Comparison of ENCODE assay signal across 1 cellular context in the genomic region with DNA sequence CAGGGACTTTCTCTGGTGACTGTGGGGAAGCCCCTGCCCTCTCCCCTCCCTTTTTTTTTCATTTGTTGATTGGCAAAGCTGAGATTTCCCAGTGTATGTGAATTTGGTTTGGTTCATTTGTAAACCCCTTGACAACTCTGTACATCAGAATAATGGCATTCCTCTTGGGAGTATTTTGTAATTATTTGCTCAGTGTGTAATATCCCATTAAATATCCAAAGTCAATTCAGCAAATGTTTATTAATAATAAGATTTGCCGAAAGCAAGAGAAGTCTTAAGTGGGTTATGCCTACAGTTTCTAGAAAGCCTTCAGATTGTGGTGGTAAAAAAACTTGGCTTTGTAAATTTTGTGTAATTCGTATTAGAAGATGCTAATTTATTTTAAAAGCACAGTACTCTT.
TF ChIP-seq lines count a peak whose summit lies in the region.

No MANE protein-coding gene starts in this region.

TF ChIP-seq in neural cell, 6 proteins besides CTCF, POLR2A, EP300 and RAD21 (continued from another document):
- TF ChIP-seq, protein P1, sequence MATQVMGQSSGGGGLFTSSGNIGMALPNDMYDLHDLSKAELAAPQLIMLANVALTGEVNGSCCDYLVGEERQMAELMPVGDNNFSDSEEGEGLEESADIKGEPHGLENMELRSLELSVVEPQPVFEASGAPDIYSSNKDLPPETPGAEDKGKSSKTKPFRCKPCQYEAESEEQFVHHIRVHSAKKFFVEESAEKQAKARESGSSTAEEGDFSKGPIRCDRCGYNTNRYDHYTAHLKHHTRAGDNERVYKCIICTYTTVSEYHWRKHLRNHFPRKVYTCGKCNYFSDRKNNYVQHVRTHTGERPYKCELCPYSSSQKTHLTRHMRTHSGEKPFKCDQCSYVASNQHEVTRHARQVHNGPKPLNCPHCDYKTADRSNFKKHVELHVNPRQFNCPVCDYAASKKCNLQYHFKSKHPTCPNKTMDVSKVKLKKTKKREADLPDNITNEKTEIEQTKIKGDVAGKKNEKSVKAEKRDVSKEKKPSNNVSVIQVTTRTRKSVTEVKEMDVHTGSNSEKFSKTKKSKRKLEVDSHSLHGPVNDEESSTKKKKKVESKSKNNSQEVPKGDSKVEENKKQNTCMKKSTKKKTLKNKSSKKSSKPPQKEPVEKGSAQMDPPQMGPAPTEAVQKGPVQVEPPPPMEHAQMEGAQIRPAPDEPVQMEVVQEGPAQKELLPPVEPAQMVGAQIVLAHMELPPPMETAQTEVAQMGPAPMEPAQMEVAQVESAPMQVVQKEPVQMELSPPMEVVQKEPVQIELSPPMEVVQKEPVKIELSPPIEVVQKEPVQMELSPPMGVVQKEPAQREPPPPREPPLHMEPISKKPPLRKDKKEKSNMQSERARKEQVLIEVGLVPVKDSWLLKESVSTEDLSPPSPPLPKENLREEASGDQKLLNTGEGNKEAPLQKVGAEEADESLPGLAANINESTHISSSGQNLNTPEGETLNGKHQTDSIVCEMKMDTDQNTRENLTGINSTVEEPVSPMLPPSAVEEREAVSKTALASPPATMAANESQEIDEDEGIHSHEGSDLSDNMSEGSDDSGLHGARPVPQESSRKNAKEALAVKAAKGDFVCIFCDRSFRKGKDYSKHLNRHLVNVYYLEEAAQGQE (IDR thresholded peaks at IDR 0.05; ENCODE audit: borderline replicate concordance): no peak
- no peak for TF ChIP-seq POLR2AphosphoS5 (IDR thresholded peaks at IDR 0.05)
